ENCODE assay signal across 1 cellular context in the genomic region with DNA sequence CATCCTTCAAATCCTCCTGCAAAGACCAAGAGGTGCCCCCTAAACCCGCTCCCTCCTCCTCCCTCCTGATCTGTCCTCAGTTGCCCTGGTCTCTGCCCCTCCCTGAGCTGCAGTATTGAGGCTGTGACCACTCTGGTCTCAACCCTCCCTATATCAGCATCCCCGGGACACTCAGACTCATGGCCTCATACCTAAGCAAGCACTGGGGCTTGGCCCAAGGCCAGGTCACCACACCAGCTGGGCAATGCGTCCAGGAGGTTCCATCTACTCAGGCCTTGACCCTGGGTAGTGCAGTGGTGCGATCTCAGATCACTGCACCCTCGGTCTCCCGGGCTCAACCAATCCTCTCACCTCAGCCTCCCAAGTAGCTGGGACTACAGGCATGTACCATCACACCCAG.
TF ChIP-seq lines count a peak whose summit lies in the region.

No MANE protein-coding gene starts in this region.

TF ChIP-seq in K562, 482 proteins besides CTCF, POLR2A, EP300 and RAD21:
- TF ChIP-seq STAG1 (CRISPR knock-in tag; IDR thresholded peaks at IDR 0.05; ENCODE audit: borderline replicate concordance) (no peak), RREB1 (CRISPR knock-in tag; IDR thresholded peaks at IDR 0.05) (no peak), TGIF2 (CRISPR knock-in tag; IDR thresholded peaks at IDR 0.05) (no peak), NFIC (IDR thresholded peaks at IDR 0.05) (peak; percentile 86), ZHX1 (conservative IDR thresholded peaks at IDR 0.05; ENCODE audit: low read length) (no peak)
- TF ChIP-seq, protein P1, sequence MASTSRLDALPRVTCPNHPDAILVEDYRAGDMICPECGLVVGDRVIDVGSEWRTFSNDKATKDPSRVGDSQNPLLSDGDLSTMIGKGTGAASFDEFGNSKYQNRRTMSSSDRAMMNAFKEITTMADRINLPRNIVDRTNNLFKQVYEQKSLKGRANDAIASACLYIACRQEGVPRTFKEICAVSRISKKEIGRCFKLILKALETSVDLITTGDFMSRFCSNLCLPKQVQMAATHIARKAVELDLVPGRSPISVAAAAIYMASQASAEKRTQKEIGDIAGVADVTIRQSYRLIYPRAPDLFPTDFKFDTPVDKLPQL (IDR thresholded peaks at IDR 0.05; ENCODE audit: extremely low read depth, insufficient read length), result no peak
